ENCODE assay signal across 15 cellular contexts in genomic region chrX:111585337-111585736, GRCh38.
"Had no signal": no experiment of that assay in that cellular context is flagged by ENCODE, and none has a peak within 500 bp of the region (broad histone marks: within the 10 kb centered on the region; RNA-seq: fewer than 3 reads in every experiment).

No MANE protein-coding gene starts in this region.

- DNase-seq: activated CD4-positive, alpha-beta T cell treated with anti-CD3 and anti-CD28 coated beads for 48 hours; activated CD8-positive, alpha-beta T cell treated with anti-CD3 and anti-CD28 coated beads for 36 hours; activated effector memory CD4-positive, alpha-beta T cell treated with anti-CD3 and anti-CD28 coated beads, Interleukin-2, amount 50 U/mL, for 16 hours; activated T-cell treated with anti-CD3 and anti-CD28 coated beads, Interleukin-2, amount 50 U/mL, for 4 hours; adrenal gland; left lung; mammary epithelial cell; naive B cell; posterior cingulate gyrus; retina; stimulated activated CD4-positive, alpha-beta T cell treated with anti-CD3 and anti-CD28 coated beads, Interleukin-2, amount 100 ng/mL, for 48 hours; thyroid gland had no signal

- H3K4me1 Mint-ChIP-seq: activated naive CD4-positive, alpha-beta T cell treated with anti-CD3 and anti-CD28 coated beads, Interleukin-2, amount 50 U/mL, for 24 hours; naive B cell; stimulated activated memory B cell treated with anti-CD40 and anti-IgM and Interleukin-4, amounts not matched to agents 10 μg/mL and 1 μg/mL and 100 μg/mL, for 72 hours had no signal

- H3K9me3 Mint-ChIP-seq: activated CD8-positive, alpha-beta T cell treated with anti-CD3 and anti-CD28 coated beads for 36 hours; activated naive CD4-positive, alpha-beta T cell treated with anti-CD3 and anti-CD28 coated beads, Interleukin-2, amount 50 U/mL, for 24 hours; naive B cell; stimulated activated memory B cell treated with anti-CD40 and anti-IgM and Interleukin-4, amounts not matched to agents 10 μg/mL and 1 μg/mL and 100 μg/mL, for 72 hours had no signal

- H3K4me1 ChIP-seq: adrenal gland, left lung, thyroid gland had no signal

- H3K27ac ChIP-seq: adrenal gland, hepatocyte, left lung, thyroid gland had no signal

- H3K36me3 Mint-ChIP-seq: activated naive CD4-positive, alpha-beta T cell treated with anti-CD3 and anti-CD28 coated beads, Interleukin-2, amount 50 U/mL, for 24 hours; naive B cell; stimulated activated memory B cell treated with anti-CD40 and anti-IgM and Interleukin-4, amounts not matched to agents 10 μg/mL and 1 μg/mL and 100 μg/mL, for 72 hours had no signal

- H3K4me3 ChIP-seq: adrenal gland, hepatocyte, left lung, thyroid gland had no signal

- H3K4me3 Mint-ChIP-seq: activated CD8-positive, alpha-beta T cell treated with anti-CD3 and anti-CD28 coated beads for 36 hours; activated naive CD4-positive, alpha-beta T cell treated with anti-CD3 and anti-CD28 coated beads, Interleukin-2, amount 50 U/mL, for 24 hours; activated T-cell treated with anti-CD3 and anti-CD28 coated beads, Interleukin-2, amount 50 U/mL, for 4 hours; naive B cell; stimulated activated memory B cell treated with anti-CD40 and anti-IgM and Interleukin-4, amounts not matched to agents 10 μg/mL and 1 μg/mL and 100 μg/mL, for 72 hours had no signal

- H3K9me3 ChIP-seq: adrenal gland, left lung, thyroid gland had no signal

- H3K36me3 ChIP-seq: adrenal gland, left lung, thyroid gland had no signal

- H3K27ac Mint-ChIP-seq: activated CD8-positive, alpha-beta T cell treated with anti-CD3 and anti-CD28 coated beads for 36 hours; activated naive CD4-positive, alpha-beta T cell treated with anti-CD3 and anti-CD28 coated beads, Interleukin-2, amount 50 U/mL, for 24 hours; naive B cell; stimulated activated memory B cell treated with anti-CD40 and anti-IgM and Interleukin-4, amounts not matched to agents 10 μg/mL and 1 μg/mL and 100 μg/mL, for 72 hours had no signal

- H3K27me3 ChIP-seq: hepatocyte, thyroid gland had no signal

- H3K27me3 Mint-ChIP-seq: activated CD8-positive, alpha-beta T cell treated with anti-CD3 and anti-CD28 coated beads for 36 hours; activated naive CD4-positive, alpha-beta T cell treated with anti-CD3 and anti-CD28 coated beads, Interleukin-2, amount 50 U/mL, for 24 hours; naive B cell; stimulated activated memory B cell treated with anti-CD40 and anti-IgM and Interleukin-4, amounts not matched to agents 10 μg/mL and 1 μg/mL and 100 μg/mL, for 72 hours had no signal
